In the genomic region with DNA sequence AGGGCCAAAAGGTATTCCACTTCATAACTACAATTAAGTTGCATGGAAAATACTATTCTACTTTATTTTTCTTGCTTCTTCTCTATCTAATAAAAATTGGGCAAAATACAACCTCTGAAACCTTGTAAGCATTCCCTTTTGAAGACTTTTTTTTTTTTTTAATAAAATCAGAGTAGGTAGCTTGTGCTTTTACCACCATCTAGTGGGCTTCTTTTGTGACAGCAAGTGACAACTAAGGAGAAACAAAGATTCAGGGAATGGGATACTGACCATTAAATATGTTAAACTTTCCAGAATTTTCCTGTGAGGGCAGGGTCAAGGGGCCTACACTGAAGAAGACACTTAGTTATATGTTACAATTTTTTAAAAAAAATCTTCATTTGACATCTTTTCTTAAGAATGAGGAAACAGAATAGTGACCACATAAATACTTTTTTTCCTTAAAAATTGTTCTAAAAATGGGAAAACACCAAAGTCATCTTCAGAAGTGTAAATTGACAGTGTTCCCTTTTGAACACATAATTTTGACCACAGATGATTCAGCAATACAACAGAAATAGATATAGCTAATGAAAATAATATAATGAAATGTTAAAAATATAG, we compare ENCODE assay signal across 8 cellular contexts.
DNase-seq lines count a peak whose midpoint lies in the region; ATAC-seq, FAIRE-seq and TF ChIP-seq lines count a peak whose summit lies in the region.

No MANE protein-coding gene starts in this region.

- H3K4me3 Mint-ChIP-seq in astrocyte (ENCODE audit: unreplicated experiment): no peak overlapping the region
- H3K4me3 Mint-ChIP-seq in T-helper 2 cell treated with Interferon-gamma antibody and Interleukin-4, amounts not matched to agents 5 μg/mL and 100 μg/mL, for 36 hours: no peak overlapping the region

- no peaks in the 10 kb centered on the region for H3K9me3 Mint-ChIP-seq in astrocyte (ENCODE audit: unreplicated experiment)
- no peaks in the 10 kb centered on the region for H3K9me3 Mint-ChIP-seq in T-helper 2 cell treated with Interferon-gamma antibody and Interleukin-4, amounts not matched to agents 5 μg/mL and 100 μg/mL, for 36 hours

- TF ChIP-seq EP300 in HepG2 (IDR thresholded peaks at IDR 0.05; ENCODE audit: low read depth in 2 of 2, low read length in 2 of 2) (no peak), HepG2 (CRISPR knock-in tag; IDR thresholded peaks at IDR 0.05; ENCODE audit: borderline replicate concordance) (no peak)

- no peak overlapping the region for H3K27ac Mint-ChIP-seq in astrocyte (ENCODE audit: unreplicated experiment)
- H3K27ac Mint-ChIP-seq in T-helper 2 cell treated with Interferon-gamma antibody and Interleukin-4, amounts not matched to agents 5 μg/mL and 100 μg/mL, for 36 hours: no peak overlapping the region

- no peaks in the 10 kb centered on the region for H4K20me1 ChIP-seq in astrocyte (ENCODE audit: insufficient read depth, low read length)
- H4K20me1 ChIP-seq in HepG2 (ENCODE audit: insufficient read depth, low read length): no peaks in the 10 kb centered on the region

- intact Hi-C loops in HepG2 (cut with micrococcal nuclease; ENCODE audit: unreplicated experiment): no loop called here
- intact Hi-C loops in sciatic nerve (cut with DNase I): no loop called here

- POLR2A ChIA-PET in GM10248 (lab: Yijun Ruan, JAX): no interaction called here
- POLR2A ChIA-PET in HepG2 (lab: Yijun Ruan, JAX): no interaction called here

- ATAC-seq in HepG2 (no peak), sciatic nerve (no peak)

- H3K4me1 ChIP-seq in astrocyte (ENCODE audit: insufficient read depth, low read length) (no peaks in the 10 kb centered on the region), HepG2 (ENCODE audit: insufficient read depth, low read length) (no peaks in the 10 kb centered on the region)

- H3K4me2 ChIP-seq in astrocyte (ENCODE audit: low read length) (no peak overlapping the region), HepG2 (ENCODE audit: low read depth, low read length) (no peak overlapping the region)

- H3K9ac ChIP-seq in astrocyte (ENCODE audit: low read length) (no peak overlapping the region), HepG2 (ENCODE audit: insufficient read depth, low read depth, low read length) (no peak overlapping the region)

- H3K27ac ChIP-seq in astrocyte (ENCODE audit: low read depth, low read length) (no peak overlapping the region), HepG2 (ENCODE audit: extremely low read length, insufficient read depth, low read length) (no peak overlapping the region)

- DNase-seq in GM10248 (ENCODE audit: extremely low spot score) (no peak), NCI-H146 (lab: John Stamatoyannopoulos, UW) (peak; percentile 7), astrocyte (ENCODE audit: low read depth) (peak; percentile 36), HepG2 (ENCODE audit: low spot score) (peak; percentile 23), sciatic nerve (ENCODE audit: low spot score) (no peak), COLO668 (lab: John Stamatoyannopoulos, UW; ENCODE audit: unreplicated experiment) (no peak)
- no peak for DNase-seq in T-helper 2 cell treated with Interferon-gamma antibody and Interleukin-4, amounts not matched to agents 5 μg/mL and 100 μg/mL, for 36 hours (ENCODE audit: low spot score)
- DNase-seq in activated CD4-positive, alpha-beta T cell treated with anti-CD3 and anti-CD28 coated beads for 48 hours: no peak

- TF ChIP-seq POLR2A in HepG2 (IDR thresholded peaks at IDR 0.05; ENCODE audit: insufficient read depth in 1 of 2, low read depth in 2 of 2, low read length in 2 of 2): no peak

- H3K36me3 ChIP-seq in astrocyte (ENCODE audit: insufficient read depth, low read length): no peaks in the 10 kb centered on the region
- H3K36me3 ChIP-seq in HepG2 (replicated peaks in 1 of 2; ENCODE audit: control insufficient read depth in 1 of 2, insufficient read depth in 2 of 2, low read length in 2 of 2): no peaks in the 10 kb centered on the region

- H3K27me3 ChIP-seq in astrocyte (ENCODE audit: insufficient read depth, low read length) (no peaks in the 10 kb centered on the region), HepG2 (ENCODE audit: control insufficient read depth in 1 of 2, insufficient read depth in 2 of 2, low read length in 2 of 2) (no peaks in the 10 kb centered on the region)

- in situ Hi-C loops in HepG2 (cut with HindIII; ENCODE audit: extremely low pct_ligation_motif_present, low pct_unique_long_range_greater_than_20kb): no loop called here

- H3K4me1 Mint-ChIP-seq in astrocyte (ENCODE audit: low read depth, unreplicated experiment): peaks cover 7% of the 10 kb centered on the region
- no peaks in the 10 kb centered on the region for H3K4me1 Mint-ChIP-seq in T-helper 2 cell treated with Interferon-gamma antibody and Interleukin-4, amounts not matched to agents 5 μg/mL and 100 μg/mL, for 36 hours (ENCODE audit: low read depth)

- H3K36me3 Mint-ChIP-seq in astrocyte (ENCODE audit: low read depth, unreplicated experiment): no peaks in the 10 kb centered on the region
- no peaks in the 10 kb centered on the region for H3K36me3 Mint-ChIP-seq in T-helper 2 cell treated with Interferon-gamma antibody and Interleukin-4, amounts not matched to agents 5 μg/mL and 100 μg/mL, for 36 hours (ENCODE audit: low read depth)

- H3K79me2 ChIP-seq in astrocyte (ENCODE audit: insufficient read depth, low read length) (no peaks in the 10 kb centered on the region), HepG2 (ENCODE audit: insufficient read depth, low read length) (no peaks in the 10 kb centered on the region)

- H2AFZ ChIP-seq in astrocyte (ENCODE audit: low read depth, low read length): no peak overlapping the region
- H2AFZ ChIP-seq in HepG2 (ENCODE audit: low read length): no peak overlapping the region

- CTCF ChIA-PET in GM10248 (lab: Yijun Ruan, JAX): interaction anchor here (4.9 kb wide), 1 partner anchor 12 kb away, joined by 16 read pairs; no protein-coding TSS in a partner anchor
- CTCF ChIA-PET in HepG2 (lab: Yijun Ruan, JAX; ENCODE audit: low intra/inter-chr PET ratio, low total read pairs): no interaction called here

- peak; percentile 25 for TF ChIP-seq CTCF in GM10248 (IDR thresholded peaks at IDR 0.05; ENCODE audit: control extremely low read depth, extremely low read depth, low read depth, missing control alignments)
- TF ChIP-seq CTCF in astrocyte (IDR thresholded peaks at IDR 0.05; ENCODE audit: insufficient read depth, low read depth, low read length): peak; percentile 79
- TF ChIP-seq CTCF in HepG2 (CRISPR knock-in tag; IDR thresholded peaks at IDR 0.05): peak; percentile 63

- H3K27me3 Mint-ChIP-seq in astrocyte (ENCODE audit: low read depth, unreplicated experiment): no peaks in the 10 kb centered on the region
- no peaks in the 10 kb centered on the region for H3K27me3 Mint-ChIP-seq in T-helper 2 cell treated with Interferon-gamma antibody and Interleukin-4, amounts not matched to agents 5 μg/mL and 100 μg/mL, for 36 hours (ENCODE audit: low read depth)

- FAIRE-seq in astrocyte (lab: Jason Lieb, UNC): no peak
- FAIRE-seq in HepG2 (lab: Jason Lieb, UNC): peak; percentile 78

- H3K9me3 ChIP-seq in astrocyte (ENCODE audit: insufficient read depth, low read depth, low read length): no peaks in the 10 kb centered on the region
- no peaks in the 10 kb centered on the region for H3K9me3 ChIP-seq in HepG2 (ENCODE audit: low read length)

- no peak overlapping the region for H3K4me3 ChIP-seq in astrocyte (ENCODE audit: insufficient read depth, low read depth, low read length)
- no peak overlapping the region for H3K4me3 ChIP-seq in HepG2 (replicated peaks in 1 of 3; ENCODE audit: insufficient read depth in 1 of 3, low read depth in 2 of 3, low read length in 3 of 3)

- no TSS peak for BruUV-seq in HepG2 (replicated peaks; lab: Mats Ljungman, UMichigan)

- no peak for TF ChIP-seq RAD21 in HepG2 (CRISPR knock-in tag; IDR thresholded peaks at IDR 0.05)

TF ChIP-seq in HepG2, 621 proteins besides CTCF, POLR2A, EP300 and RAD21:
- TF ChIP-seq STAG1 (CRISPR knock-in tag; IDR thresholded peaks at IDR 0.05) (peak; percentile 81), SMC3 (IDR thresholded peaks at IDR 0.05; ENCODE audit: low read length) (peak; percentile 62), IRX3 (CRISPR knock-in tag; IDR thresholded peaks at IDR 0.05; ENCODE audit: borderline replicate concordance, low read depth) (no peak)
- TF ChIP-seq, protein P1, sequence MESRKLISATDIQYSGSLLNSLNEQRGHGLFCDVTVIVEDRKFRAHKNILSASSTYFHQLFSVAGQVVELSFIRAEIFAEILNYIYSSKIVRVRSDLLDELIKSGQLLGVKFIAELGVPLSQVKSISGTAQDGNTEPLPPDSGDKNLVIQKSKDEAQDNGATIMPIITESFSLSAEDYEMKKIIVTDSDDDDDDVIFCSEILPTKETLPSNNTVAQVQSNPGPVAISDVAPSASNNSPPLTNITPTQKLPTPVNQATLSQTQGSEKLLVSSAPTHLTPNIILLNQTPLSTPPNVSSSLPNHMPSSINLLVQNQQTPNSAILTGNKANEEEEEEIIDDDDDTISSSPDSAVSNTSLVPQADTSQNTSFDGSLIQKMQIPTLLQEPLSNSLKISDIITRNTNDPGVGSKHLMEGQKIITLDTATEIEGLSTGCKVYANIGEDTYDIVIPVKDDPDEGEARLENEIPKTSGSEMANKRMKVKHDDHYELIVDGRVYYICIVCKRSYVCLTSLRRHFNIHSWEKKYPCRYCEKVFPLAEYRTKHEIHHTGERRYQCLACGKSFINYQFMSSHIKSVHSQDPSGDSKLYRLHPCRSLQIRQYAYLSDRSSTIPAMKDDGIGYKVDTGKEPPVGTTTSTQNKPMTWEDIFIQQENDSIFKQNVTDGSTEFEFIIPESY (CRISPR knock-in tag; IDR thresholded peaks at IDR 0.05): no peak
- TF ChIP-seq, protein P2, sequence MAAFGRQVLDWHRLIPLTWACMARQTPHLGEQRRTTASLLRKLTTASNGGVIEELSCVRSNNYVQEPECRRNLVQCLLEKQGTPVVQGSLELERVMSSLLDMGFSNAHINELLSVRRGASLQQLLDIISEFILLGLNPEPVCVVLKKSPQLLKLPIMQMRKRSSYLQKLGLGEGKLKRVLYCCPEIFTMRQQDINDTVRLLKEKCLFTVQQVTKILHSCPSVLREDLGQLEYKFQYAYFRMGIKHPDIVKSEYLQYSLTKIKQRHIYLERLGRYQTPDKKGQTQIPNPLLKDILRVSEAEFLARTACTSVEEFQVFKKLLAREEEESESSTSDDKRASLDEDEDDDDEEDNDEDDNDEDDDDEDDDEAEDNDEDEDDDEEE (CRISPR knock-in tag; IDR thresholded peaks at IDR 0.05): no peak
- TF ChIP-seq, protein P3, sequence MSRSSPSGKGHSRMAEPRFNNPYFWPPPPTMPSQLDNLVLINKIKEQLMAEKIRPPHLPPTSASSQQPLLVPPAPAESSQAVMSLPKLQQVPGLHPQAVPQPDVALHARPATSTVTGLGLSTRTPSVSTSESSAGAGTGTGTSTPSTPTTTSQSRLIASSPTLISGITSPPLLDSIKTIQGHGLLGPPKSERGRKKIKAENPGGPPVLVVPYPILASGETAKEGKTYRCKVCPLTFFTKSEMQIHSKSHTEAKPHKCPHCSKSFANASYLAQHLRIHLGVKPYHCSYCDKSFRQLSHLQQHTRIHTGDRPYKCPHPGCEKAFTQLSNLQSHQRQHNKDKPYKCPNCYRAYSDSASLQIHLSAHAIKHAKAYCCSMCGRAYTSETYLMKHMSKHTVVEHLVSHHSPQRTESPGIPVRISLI (CRISPR knock-in tag; IDR thresholded peaks at IDR 0.05; ENCODE audit: borderline replicate concordance): peak; percentile 76; the same call in 1 of the 2 replicates

Comparison
In these comparisons a context has a peak if more than half of its experiments do, and no peak if none do; other contexts are left out.
1. DNase-seq: peak in NCI-H146 (single experiment), astrocyte (single experiment) and HepG2 (single experiment); none in GM10248 (single experiment), T-helper 2 cell treated with Interferon-gamma antibody and Interleukin-4, amounts not matched to agents 5 μg/mL and 100 μg/mL, for 36 hours (single experiment), sciatic nerve (single experiment), activated CD4-positive, alpha-beta T cell treated with anti-CD3 and anti-CD28 coated beads for 48 hours (single experiment) and COLO668 (single experiment).
2. CTCF ChIP-seq: peak in every context shown above with its lines; median percentile 79 in astrocyte; 63 in HepG2; 25 in GM10248.